ENCODE assay signal across 20 cellular contexts in the genomic region with DNA sequence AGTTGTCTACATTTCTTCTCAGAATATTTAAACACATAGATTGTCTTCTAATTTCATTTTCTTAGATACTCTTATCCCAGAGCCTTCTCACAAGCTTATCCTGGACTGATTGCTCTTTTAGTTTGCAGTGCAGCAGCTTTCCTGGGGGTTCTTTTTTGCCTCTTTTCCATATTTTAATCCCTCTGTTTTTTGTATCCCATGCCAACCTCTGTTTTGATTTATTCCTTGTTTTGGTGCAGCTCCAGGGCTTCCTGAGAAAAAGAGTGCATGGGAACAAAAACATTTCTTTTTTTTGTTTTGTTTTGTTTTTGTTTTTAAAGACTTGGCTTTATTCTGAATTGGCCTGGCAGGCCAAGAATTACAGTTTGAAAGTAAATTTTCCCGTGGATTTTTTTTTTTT. TPM values are rescaled to one million over a fixed set of nuclear protein-coding genes. Genes with fewer than 3 reads are reported as not detected.
DNase-seq lines count a peak whose midpoint lies in the region; ATAC-seq and TF ChIP-seq lines count a peak whose summit lies in the region.
"Had no signal": no experiment of that assay in that cellular context is flagged by ENCODE, and none has a peak within 500 bp of the region (broad histone marks: within the 10 kb centered on the region; RNA-seq: fewer than 3 reads in every experiment).

No MANE protein-coding gene starts in this region.

- TF ChIP-seq CTCF in CD14-positive monocyte (IDR thresholded peaks at IDR 0.05) (no peak), osteoblast (IDR thresholded peaks at IDR 0.05; ENCODE audit: extremely low read depth, low read depth, low read length) (no peak)

- no peak overlapping the region for H3K4me2 ChIP-seq in osteoblast (ENCODE audit: insufficient read depth, low read length)

- H3K9me3 ChIP-seq in osteoblast (ENCODE audit: low read depth, low read length) = no peaks in the 10 kb centered on the region

- peak overlapping the region in 4 of 7 donors; percentile 2 to 64 (median 14) for H3K27ac Mint-ChIP-seq in CD14-positive monocyte
- H3K27ac Mint-ChIP-seq: B cell had no signal

- peaks cover 7% of the 10 kb centered on the region for H3K36me3 ChIP-seq in osteoblast (ENCODE audit: insufficient read depth, low read length)

- peaks cover 45% of the 10 kb centered on the region for H3K79me2 ChIP-seq in osteoblast (ENCODE audit: insufficient read depth, low read length)

- no peak for ATAC-seq in GM21367 (IDR thresholded peaks at IDR 0.05; ENCODE audit: unreplicated experiment)
- ATAC-seq: Panc1, SK-N-SH treated with all-trans-retinoic acid at 6 μM for 48 hours had no signal

- no peak overlapping the region for H2AFZ ChIP-seq in osteoblast (ENCODE audit: low read length)

- H3K27me3 ChIP-seq in osteoblast (ENCODE audit: insufficient read depth, low read length) = no peaks in the 10 kb centered on the region

- no peak overlapping the region for H3K4me3 Mint-ChIP-seq in CD14-positive monocyte
- H3K4me3 Mint-ChIP-seq: B cell had no signal

- peaks cover 8% of the 10 kb centered on the region for H3K4me1 Mint-ChIP-seq in CD14-positive monocyte
- H3K4me1 Mint-ChIP-seq: B cell had no signal

- peaks cover 66 to 73% of the 10 kb centered on the region in 2 donors for H3K36me3 Mint-ChIP-seq in CD14-positive monocyte

- intact Hi-C loops in CD14-positive monocyte (cut with micrococcal nuclease) = no loop called here

- no peaks in the 10 kb centered on the region for H3K4me1 ChIP-seq in osteoblast (ENCODE audit: insufficient read depth, low read length)

- no peaks in the 10 kb centered on the region for H3K9me3 Mint-ChIP-seq in CD14-positive monocyte
- H3K9me3 Mint-ChIP-seq: IgD-negative memory B cell had no signal

- DNase-seq in CD14-positive monocyte (ENCODE audit: low spot score) = no peak
- DNase-seq in LHCN-M2 (ENCODE audit: low read depth) = peak; percentile 1
- DNase-seq in dermis blood vessel endothelial cell = peak; percentile 23
- peak; percentile 46 for DNase-seq in osteoblast (ENCODE audit: insufficient read length, low spot score, missing footprints)
- no peak for DNase-seq in NCI-H69 (lab: John Stamatoyannopoulos, UW)
- DNase-seq in kidney glomerular epithelial cell (lab: John Stamatoyannopoulos, UW) = no peak
- no peak for DNase-seq in LoVo (ENCODE audit: low spot score)
- DNase-seq: ACHN, DMS 273 treated with DMSO at 0.1 percent for 48 hours, H7, NCI-H1436 treated with DMSO at 0.1 percent for 48 hours, NCI-H2081 treated with DMSO at 0.1 percent for 48 hours, NCI-H2227 treated with DMSO at 0.1 percent for 48 hours, NCI-H526 treated with DMSO at 0.1 percent for 48 hours, Right ventricle myocardium superior had no signal

- no peaks in the 10 kb centered on the region for H3K27me3 Mint-ChIP-seq in CD14-positive monocyte (ENCODE audit: low read depth in 3 of 3)
- H3K27me3 Mint-ChIP-seq: B cell, IgD-negative memory B cell had no signal

- no peak overlapping the region for H3K4me3 ChIP-seq in osteoblast (ENCODE audit: insufficient read depth, low read length)

- no peak overlapping the region for H3K27ac ChIP-seq in osteoblast (ENCODE audit: low read depth, low read length)

- H4K20me1 ChIP-seq in osteoblast (ENCODE audit: insufficient read depth, low read length) = no peaks in the 10 kb centered on the region

RNA-seq across cellular contexts. Expression of gene TBC1D15, which starts 36.8 kb away (rescaled TPM):
- 10 to 100 TPM; 27.0 to 31.4 TPM for polyA plus RNA-seq in CD14-positive monocyte
- total RNA-seq in LHCN-M2 (2014; rRNA removed) (10.8 and 15.2 TPM in 2 replicates), dermis blood vessel endothelial cell (40.3 and 60.9 TPM in 2 replicates), osteoblast (30.4 and 30.9 TPM in 2 replicates)
- 8.6 TPM for polyA plus RNA-seq in LHCN-M2 (2012)

Comparison
In these comparisons a context has a peak if more than half of its experiments do, and no peak if none do; other contexts are left out.
1. DNase-seq: peak in LHCN-M2 (single experiment), dermis blood vessel endothelial cell (single experiment) and osteoblast (single experiment); none in CD14-positive monocyte (single experiment), NCI-H69 (single experiment), kidney glomerular epithelial cell (single experiment) and LoVo (single experiment).